19 cellular contexts compared by ENCODE assay signal in the genomic region with DNA sequence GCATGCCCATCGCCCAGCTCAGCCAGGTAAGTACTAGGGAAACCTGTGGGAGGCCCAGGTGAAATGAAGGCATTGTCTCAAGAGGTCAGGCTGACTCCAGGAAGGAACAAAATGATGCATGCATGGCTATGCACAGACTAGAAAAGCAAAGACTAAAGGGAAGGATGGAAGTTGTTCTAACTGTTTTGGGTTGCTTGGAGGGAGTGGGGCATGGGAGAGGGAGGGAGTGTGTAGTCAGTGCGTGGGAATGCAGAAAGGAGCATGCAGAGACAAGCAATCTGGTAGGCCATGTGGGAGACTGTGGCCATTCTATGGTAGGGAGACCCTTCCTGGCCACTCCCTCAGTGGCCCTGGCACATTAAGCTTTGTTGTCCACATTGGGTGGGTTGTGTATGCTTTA. TPM values are rescaled to one million over a fixed set of nuclear protein-coding genes. Genes with fewer than 3 reads are reported as not detected.
DNase-seq lines count a peak whose midpoint lies in the region; ATAC-seq, FAIRE-seq and TF ChIP-seq lines count a peak whose summit lies in the region.
"Had no signal": no experiment of that assay in that cellular context is flagged by ENCODE, and none has a peak within 500 bp of the region (broad histone marks: within the 10 kb centered on the region; RNA-seq: fewer than 3 reads in every experiment).

No MANE protein-coding gene starts in this region.

- H3K27me3 ChIP-seq in keratinocyte (ENCODE audit: control insufficient read depth, extremely low read depth, insufficient read depth, low read length), result no peaks in the 10 kb centered on the region
- H3K27me3 ChIP-seq in skeletal muscle tissue (ENCODE audit: control insufficient read depth in 3 of 3, insufficient read depth in 3 of 3, low read length in 3 of 3), result peaks cover 0 to 3% (median 0%) of the 10 kb centered on the region in 3 donors
- H3K27me3 ChIP-seq: SJCRH30 had no signal

- H3K36me3 ChIP-seq in keratinocyte (ENCODE audit: control insufficient read depth in 2 of 2, extremely low read depth in 1 of 2, insufficient read depth in 2 of 2, low read length in 2 of 2), result peaks cover 0 to 3% of the 10 kb centered on the region in 2 experiments
- no peaks in the 10 kb centered on the region for H3K36me3 ChIP-seq in skeletal muscle tissue (ENCODE audit: control insufficient read depth in 3 of 3, insufficient read depth in 3 of 3, low read length in 3 of 3)
- H3K36me3 ChIP-seq: SJCRH30 had no signal

- peaks cover 49% of the 10 kb centered on the region for H3K79me2 ChIP-seq in keratinocyte (ENCODE audit: control insufficient read depth, insufficient read depth, low read length)

- H3K27me3 Mint-ChIP-seq in activated B cell treated with CpG ODN at 0.5 μM for 24 hours, result no peaks in the 10 kb centered on the region

- peaks cover 35% of the 10 kb centered on the region for H3K4me1 ChIP-seq in keratinocyte (ENCODE audit: control insufficient read depth, extremely low read depth, insufficient read depth, low read length)
- peaks cover 27 to 31% (median 29%) of the 10 kb centered on the region in 3 donors for H3K4me1 ChIP-seq in skeletal muscle tissue (ENCODE audit: control insufficient read depth in 3 of 3, insufficient read depth in 3 of 3, low read length in 3 of 3)
- H3K4me1 ChIP-seq: SJCRH30 had no signal

- H3K27ac ChIP-seq in keratinocyte (ENCODE audit: control insufficient read depth, insufficient read depth, low read length), result peak overlapping the region; percentile 82
- H3K27ac ChIP-seq in skeletal muscle tissue (ENCODE audit: low read depth, low read length), result no peak overlapping the region
- H3K27ac ChIP-seq: C4-2B, HL-60, SJCRH30 had no signal

- peak overlapping the region; percentile 75 for H3K4me2 ChIP-seq in keratinocyte (ENCODE audit: control insufficient read depth, extremely low read depth, insufficient read depth, low read depth, low read length)

- H3K27ac Mint-ChIP-seq in activated B cell treated with CpG ODN at 0.5 μM for 24 hours, result peak overlapping the region; percentile 10

- TF ChIP-seq CTCF in activated B cell treated with CpG ODN at 0.5 μM for 24 hours (IDR thresholded peaks at IDR 0.05) (no peak), keratinocyte (optimal IDR thresholded peaks at IDR 0.05 in 1 of 3, IDR thresholded peaks at IDR 0.05 in 1 of 3, conservative IDR thresholded peaks at IDR 0.05 in 1 of 3; ENCODE audit: extremely low read depth in 1 of 3, insufficient read depth in 2 of 3, low read length in 3 of 3) (no peak)

- peak; percentile 90 for FAIRE-seq in keratinocyte (lab: Jason Lieb, UNC)
- FAIRE-seq: GM12892, HTR-8/SVneo had no signal

- H3K9me3 ChIP-seq in keratinocyte (ENCODE audit: control insufficient read depth, low read depth, low read length), result no peaks in the 10 kb centered on the region
- H3K9me3 ChIP-seq in skeletal muscle tissue (ENCODE audit: control insufficient read depth in 3 of 3, low read length in 3 of 3), result no peaks in the 10 kb centered on the region
- H3K9me3 ChIP-seq: SJCRH30 had no signal

- no peaks in the 10 kb centered on the region for H3K9me3 Mint-ChIP-seq in activated B cell treated with CpG ODN at 0.5 μM for 24 hours

- H3K4me1 Mint-ChIP-seq in activated B cell treated with CpG ODN at 0.5 μM for 24 hours, result peaks cover 18% of the 10 kb centered on the region

- intact Hi-C loops in activated B cell treated with CpG ODN at 0.5 μM for 24 hours (cut with micrococcal nuclease), result loop anchor here (5.0 kb wide), 2 partner anchors 39 to 134 kb away; no protein-coding TSS in a partner anchor

- H3K36me3 Mint-ChIP-seq in activated B cell treated with CpG ODN at 0.5 μM for 24 hours (ENCODE audit: low read depth), result no peaks in the 10 kb centered on the region

- no peaks in the 10 kb centered on the region for H3K9me1 ChIP-seq in keratinocyte (ENCODE audit: control insufficient read depth, extremely low read depth, insufficient read depth, low read length)

- CTCF ChIA-PET in HEK293T (lab: Yijun Ruan, JAX), result interaction anchor here (1.1 kb wide), 1 partner anchor 55 kb away, joined by 3 read pairs; no protein-coding TSS in a partner anchor
- CTCF ChIA-PET in activated B cell treated with CpG ODN at 0.5 μM for 24 hours (lab: Charles Lee), result interaction anchor here (0.9 kb wide), 1 partner anchor 18 kb away, joined by 4 read pairs; no protein-coding TSS in a partner anchor

- no peak overlapping the region for H3K4me3 Mint-ChIP-seq in activated B cell treated with CpG ODN at 0.5 μM for 24 hours

- H3K9ac ChIP-seq in keratinocyte (ENCODE audit: control insufficient read depth, extremely low read depth, insufficient read depth, low read length), result peak overlapping the region; percentile 25
- peak overlapping the region in 2 of 3 donors; percentile 12 to 45 for H3K9ac ChIP-seq in skeletal muscle tissue (ENCODE audit: low read depth in 1 of 3, low read length in 3 of 3)

- peak overlapping the region; percentile 25 for H2AFZ ChIP-seq in keratinocyte (ENCODE audit: control insufficient read depth, low read length)

- DNase-seq in HEK293T (ENCODE audit: extremely low spot score) (peak; percentile 5), activated B cell treated with CpG ODN at 0.5 μM for 24 hours (no peak), keratinocyte (ENCODE audit: low read depth, low spot score) (no peak), mesenteric fat pad (ENCODE audit: low spot score) (no peak), NCI-H187 (lab: John Stamatoyannopoulos, UW) (no peak), midbrain (lab: John Stamatoyannopoulos, UW) (no peak)
- DNase-seq: GF-D8, NCI-H1417 treated with DMSO at 0.1 percent for 48 hours, NCI-H2029, NCI-H2171, NCI-H446, OCI-M1, RPMI8226, SJCRH30 had no signal

- H3K4me3 ChIP-seq in keratinocyte (ENCODE audit: control insufficient read depth in 2 of 3, extremely low read depth in 1 of 3, insufficient read depth in 2 of 3, low read depth in 1 of 3, low read length in 3 of 3) (peak overlapping the region in 2 of 3 experiments; percentile 22 to 30), skeletal muscle tissue (ENCODE audit: low read length in 3 of 3) (no peak overlapping the region)
- H3K4me3 ChIP-seq: SJCRH30 had no signal

- H4K20me1 ChIP-seq in keratinocyte (ENCODE audit: control insufficient read depth, extremely low read depth, insufficient read depth, low read length), result no peaks in the 10 kb centered on the region

- POLR2A ChIA-PET in HEK293T (lab: Yijun Ruan, JAX), result no interaction called here
- POLR2A ChIA-PET in activated B cell treated with CpG ODN at 0.5 μM for 24 hours (lab: Charles Lee), result no interaction called here

- dilution Hi-C loops in keratinocyte (cut with MboI; ENCODE audit: extremely low pct_ligation_motif_present, low sequenced_read_pairs), result no loop called here

- no peak for ATAC-seq in activated B cell treated with CpG ODN at 0.5 μM for 24 hours (ENCODE audit: low read depth)

TF ChIP-seq in HEK293T, 16 proteins besides CTCF, POLR2A, EP300 and RAD21:
- TF ChIP-seq ZNF384 (IDR thresholded peaks at IDR 0.05), result no peak
- TF ChIP-seq, protein P1, sequence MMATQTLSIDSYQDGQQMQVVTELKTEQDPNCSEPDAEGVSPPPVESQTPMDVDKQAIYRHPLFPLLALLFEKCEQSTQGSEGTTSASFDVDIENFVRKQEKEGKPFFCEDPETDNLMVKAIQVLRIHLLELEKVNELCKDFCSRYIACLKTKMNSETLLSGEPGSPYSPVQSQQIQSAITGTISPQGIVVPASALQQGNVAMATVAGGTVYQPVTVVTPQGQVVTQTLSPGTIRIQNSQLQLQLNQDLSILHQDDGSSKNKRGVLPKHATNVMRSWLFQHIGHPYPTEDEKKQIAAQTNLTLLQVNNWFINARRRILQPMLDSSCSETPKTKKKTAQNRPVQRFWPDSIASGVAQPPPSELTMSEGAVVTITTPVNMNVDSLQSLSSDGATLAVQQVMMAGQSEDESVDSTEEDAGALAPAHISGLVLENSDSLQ (IDR thresholded peaks at IDR 0.05), result no peak
- no peak for TF ChIP-seq CTBP1 (IDR thresholded peaks at IDR 0.05; ENCODE audit: borderline replicate concordance)
- TF ChIP-seq HDGF (IDR thresholded peaks at IDR 0.05; ENCODE audit: borderline replicate concordance), result no peak
- no peak for TF ChIP-seq BHLHE40 (IDR thresholded peaks at IDR 0.05; ENCODE audit: borderline replicate concordance)
- TF ChIP-seq LEF1 (IDR thresholded peaks at IDR 0.05; ENCODE audit: borderline replicate concordance), result no peak
- TF ChIP-seq TARDBP (IDR thresholded peaks at IDR 0.05), result no peak
- TF ChIP-seq SP1 (IDR thresholded peaks at IDR 0.05), result no peak
- no peak for TF ChIP-seq L3MBTL2 (conservative IDR thresholded peaks at IDR 0.05)
- TF ChIP-seq SUZ12 (IDR thresholded peaks at IDR 0.05), result no peak
- TF ChIP-seq ELF4 (IDR thresholded peaks at IDR 0.05), result no peak
- TF ChIP-seq FOXM1 (IDR thresholded peaks at IDR 0.05; ENCODE audit: borderline replicate concordance), result no peak
- no peak for TF ChIP-seq FOXK2 (IDR thresholded peaks at IDR 0.05)
- no peak for TF ChIP-seq ARNT (IDR thresholded peaks at IDR 0.05)
- no peak for TF ChIP-seq NFRKB (IDR thresholded peaks at IDR 0.05)
- TF ChIP-seq FOXA1 (IDR thresholded peaks at IDR 0.05), result no peak

RNA-seq across cellular contexts. Expression of a gene that starts 2.9 kb away (rescaled TPM):
- total RNA-seq in activated B cell treated with CpG ODN at 0.5 μM for 24 hours, result 232 and 257 TPM in 2 replicates
- 22.5 to 50.2 TPM (median 27.9 TPM) in 3 replicates for polyA plus RNA-seq in keratinocyte
- 17.8 TPM for polyA plus RNA-seq in keratinocyte (2011; ENCODE audit: low read depth)
- 21.5 and 22.1 TPM in 2 replicates for polyA plus RNA-seq in keratinocyte (2011; cell fraction: cytosol; rRNA removed)
- polyA plus RNA-seq in keratinocyte (2011; cell fraction: nucleus; rRNA removed), result 128 and 137 TPM in 2 replicates
- 12.1 and 50.2 TPM in 2 replicates for polyA plus RNA-seq in keratinocyte (2012; ENCODE audit: low replicate concordance)
- polyA minus RNA-seq in keratinocyte, result 35.6 to 129 TPM (median 77.2 TPM) in 3 replicates
- polyA minus RNA-seq in keratinocyte (2011; cell fraction: cytosol; rRNA and poly(A)+ RNA removed), result 19.6 TPM
- polyA minus RNA-seq in keratinocyte (2011; cell fraction: nucleus; rRNA and poly(A)+ RNA removed), result 57.6 and 129 TPM in 2 replicates
- total RNA-seq in skeletal muscle tissue, result 20.9 TPM
- 65.2 TPM for total RNA-seq in mesenteric fat pad

RNA-seq across cellular contexts. Expression of a gene that starts 56.4 kb away (rescaled TPM):
- 31.5 and 35.2 TPM in 2 replicates for total RNA-seq in activated B cell treated with CpG ODN at 0.5 μM for 24 hours
- polyA plus RNA-seq in keratinocyte, result 20.8 to 25.7 TPM (median 23.0 TPM) in 3 replicates
- polyA plus RNA-seq in keratinocyte (2011; ENCODE audit: low read depth), result 1.5 TPM
- 23.0 and 25.0 TPM in 2 replicates for polyA plus RNA-seq in keratinocyte (2011; cell fraction: cytosol; rRNA removed)
- polyA plus RNA-seq in keratinocyte (2011; cell fraction: nucleus; rRNA removed), result 27.1 and 31.4 TPM in 2 replicates
- 9.4 and 31.3 TPM in 2 replicates for polyA plus RNA-seq in keratinocyte (2012; ENCODE audit: low replicate concordance)
- polyA minus RNA-seq in keratinocyte, result 36.8 to 71.0 TPM (median 38.8 TPM) in 3 replicates
- 22.3 TPM for polyA minus RNA-seq in keratinocyte (2011; cell fraction: cytosol; rRNA and poly(A)+ RNA removed)
- polyA minus RNA-seq in keratinocyte (2011; cell fraction: nucleus; rRNA and poly(A)+ RNA removed), result 13.1 and 20.6 TPM in 2 replicates
- total RNA-seq in skeletal muscle tissue, result 5.2 TPM
- total RNA-seq in mesenteric fat pad, result 35.9 TPM

Comparison
In these comparisons a context has a peak if more than half of its experiments do, and no peak if none do; other contexts are left out.
1. H3K4me3 ChIP-seq: peak in keratinocyte (2 of 3); none in skeletal muscle tissue (0 of 3).